Comparison of ENCODE assay signal across 14 cellular contexts in genomic region chr1:200867018-200867811, GRCh38. TPM values are rescaled to one million over a fixed set of nuclear protein-coding genes. Genes with fewer than 3 reads are reported as not detected.
DNase-seq lines count a peak whose midpoint lies in the region; ATAC-seq and TF ChIP-seq lines count a peak whose summit lies in the region.
"Had no signal": no experiment of that assay in that cellular context is flagged by ENCODE, and none has a peak within 500 bp of the region (broad histone marks: within the 10 kb centered on the region; RNA-seq: fewer than 3 reads in every experiment).

No MANE protein-coding gene starts in this region.

- H3K9me3 ChIP-seq in PC-3 (ENCODE audit: low read length) (no peaks in the 10 kb centered on the region), trophoblast cell (ENCODE audit: insufficient read depth, low read depth, low read length) (no peaks in the 10 kb centered on the region)
- H3K9me3 ChIP-seq: A549, HAP-1, uterus had no signal

- intact Hi-C loops in PC-3 (cut with micrococcal nuclease), result loop anchor here (10.0 kb wide), 1 partner anchor 178 kb away; no protein-coding TSS in a partner anchor

- H3K9ac ChIP-seq in PC-3 (ENCODE audit: low read length) (no peak overlapping the region), trophoblast cell (ENCODE audit: low read length) (no peak overlapping the region)

- no peak overlapping the region for H2AFZ ChIP-seq in PC-3 (ENCODE audit: low read length)
- H2AFZ ChIP-seq in trophoblast cell (ENCODE audit: insufficient read depth, low read length, poor library complexity), result no peak overlapping the region

- no peaks in the 10 kb centered on the region for H3F3A ChIP-seq in PC-3 (ENCODE audit: low read length, unreplicated experiment)

- no peaks in the 10 kb centered on the region for H3K79me1 ChIP-seq in trophoblast cell (ENCODE audit: low read length)

- CTCF ChIA-PET in PC-3 (lab: Charles Lee), result interaction anchor here (0.6 to 0.7 kb wide), 3 partner anchors 27 to 140 kb away, joined by 3 to 5 read pairs (median 5); no protein-coding TSS in a partner anchor

- TF ChIP-seq CTCF in PC-3 (conservative IDR thresholded peaks at IDR 0.05; ENCODE audit: low read depth, low read length), result no peak

- no peak overlapping the region for H4K12ac ChIP-seq in trophoblast cell (ENCODE audit: low read depth, low read length)

- H2BK12ac ChIP-seq in trophoblast cell (ENCODE audit: low read length), result no peak overlapping the region

- H3K14ac ChIP-seq in trophoblast cell (ENCODE audit: low read length), result no peak overlapping the region

- H3K27me3 ChIP-seq in PC-3 (ENCODE audit: low read length) (peaks cover 62% of the 10 kb centered on the region), trophoblast cell (ENCODE audit: insufficient read depth, low read length) (no peaks in the 10 kb centered on the region)

- BruUV-seq in PC-3 (replicated peaks; lab: Mats Ljungman, UMichigan), result no TSS peak

- DNase-seq in NCI-H2196 (lab: John Stamatoyannopoulos, UW; ENCODE audit: unreplicated experiment) (peak; percentile 6), NCI-H2196 treated with DMSO at 0.1 percent for 48 hours (lab: John Stamatoyannopoulos, UW; ENCODE audit: unreplicated experiment) (no peak), PC-3 (no peak), myocyte (ENCODE audit: low read depth) (peak; percentile 13), trophoblast cell (no peak), NCI-H2081 treated with DMSO at 0.1 percent for 48 hours (lab: John Stamatoyannopoulos, UW) (no peak)
- no peak for DNase-seq in activated naive CD4-positive, alpha-beta T cell treated with anti-CD3 and anti-CD28 coated beads, Interleukin-2, amount 50 U/mL, for 16 hours
- DNase-seq: activated CD8-positive, alpha-beta memory T cell treated with anti-CD3 and anti-CD28 coated beads, Interleukin-2, amount 50 U/mL, for 4 hours; naive B cell; uterus had no signal

- H3K79me2 ChIP-seq in PC-3 (ENCODE audit: low read length), result no peaks in the 10 kb centered on the region
- H3K79me2 ChIP-seq in trophoblast cell (ENCODE audit: control insufficient read depth, insufficient read depth, low read length, poor library complexity), result no peaks in the 10 kb centered on the region

- no peak overlapping the region for H4K91ac ChIP-seq in trophoblast cell (ENCODE audit: low read depth, low read length)

- no peak overlapping the region for H4K8ac ChIP-seq in trophoblast cell (ENCODE audit: low read depth, low read length)

- no peak overlapping the region for H2AK5ac ChIP-seq in trophoblast cell (ENCODE audit: low read length)

- no peak overlapping the region for H3K4ac ChIP-seq in trophoblast cell (ENCODE audit: low read depth, low read length)

- H3K27ac ChIP-seq in PC-3 (ENCODE audit: low read length) (no peak overlapping the region), trophoblast cell (ENCODE audit: low read depth, low read length) (no peak overlapping the region)
- H3K27ac ChIP-seq: SK-N-MC, uterus had no signal

- H3K4me1 ChIP-seq in PC-3 (ENCODE audit: insufficient read depth, low read length) (no peaks in the 10 kb centered on the region), trophoblast cell (ENCODE audit: control insufficient read depth in 1 of 2, insufficient read depth in 2 of 2, low read length in 2 of 2) (no peaks in the 10 kb centered on the region)
- H3K4me1 ChIP-seq: HAP-1, uterus had no signal

- H3K4me2 ChIP-seq in PC-3 (ENCODE audit: low read length), result no peak overlapping the region
- H3K4me2 ChIP-seq in trophoblast cell (ENCODE audit: low read length), result no peak overlapping the region
- H3K4me2 ChIP-seq: A549 had no signal

- no peak overlapping the region for H3K18ac ChIP-seq in trophoblast cell (ENCODE audit: low read length)

- no peaks in the 10 kb centered on the region for H4K20me1 ChIP-seq in PC-3 (ENCODE audit: low read length)

- ATAC-seq in HG02763 (IDR thresholded peaks at IDR 0.05; ENCODE audit: unreplicated experiment), result peak; percentile 5
- ATAC-seq in PC-3, result peak; percentile 21

- H3K9me2 ChIP-seq in PC-3 (replicated peaks; ENCODE audit: low read length), result no peaks in the 10 kb centered on the region

- H3K36me3 ChIP-seq in PC-3 (ENCODE audit: low read depth, low read length) (no peaks in the 10 kb centered on the region), trophoblast cell (ENCODE audit: control insufficient read depth in 1 of 2, insufficient read depth in 2 of 2, low read length in 2 of 2) (peaks cover 6 to 9% of the 10 kb centered on the region in 2 experiments)
- H3K36me3 ChIP-seq: uterus had no signal

- no peak overlapping the region for H2BK120ac ChIP-seq in trophoblast cell (ENCODE audit: insufficient read depth, low read length, poor library complexity)

- no CpG with 5 or more reads among the region's 11 CpGs for WGBS in trophoblast cell (ENCODE audit: extremely low coverage, insufficient coverage, insufficient read length)

- POLR2A ChIA-PET in PC-3 (lab: Charles Lee; ENCODE audit: unreplicated experiment), result interaction anchor here (0.6 to 0.7 kb wide), 4 partner anchors 14 to 109 kb away, joined by 3 to 12 read pairs (median 4); no protein-coding TSS in a partner anchor

- no peak overlapping the region for H3K23ac ChIP-seq in trophoblast cell (ENCODE audit: low read length)

- no peak overlapping the region for H2BK5ac ChIP-seq in trophoblast cell (ENCODE audit: low read depth, low read length, poor library complexity)

- H3K4me3 ChIP-seq in PC-3 (ENCODE audit: low read length), result no peak overlapping the region
- no peak overlapping the region for H3K4me3 ChIP-seq in trophoblast cell (ENCODE audit: low read depth, low read length)
- H3K4me3 ChIP-seq: A549, HAP-1, SK-N-MC, uterus had no signal

RNA-seq across cellular contexts. Expression of gene GPR25, which starts 5.6 kb away (rescaled TPM):
- not detected in 2 replicates for total RNA-seq in PC-3 (2014; rRNA removed)
- not detected in 2 replicates for total RNA-seq in myocyte
- polyA plus RNA-seq in myocyte (2012), result not detected
- 0.08 and 0.10 TPM in 2 replicates for polyA plus RNA-seq in trophoblast cell (2013)
- polyA plus RNA-seq: A549 had no signal

RNA-seq across cellular contexts. Expression of gene INAVA, which starts 27.5 kb away (rescaled TPM):
- total RNA-seq in PC-3 (2014; rRNA removed) (102 and 128 TPM in 2 replicates), myocyte (0.05 and 0.24 TPM in 2 replicates)
- polyA plus RNA-seq in myocyte (2012), result 0.13 TPM
- 28.5 and 30.7 TPM in 2 replicates for polyA plus RNA-seq in trophoblast cell (2013)

Comparison
In these comparisons a context has a peak if more than half of its experiments do, and no peak if none do; other contexts are left out.
1. DNase-seq: peak in NCI-H2196 (single experiment) and myocyte (single experiment); none in NCI-H2196 treated with DMSO at 0.1 percent for 48 hours (single experiment), PC-3 (single experiment), trophoblast cell (0 of 2), NCI-H2081 treated with DMSO at 0.1 percent for 48 hours (single experiment) and activated naive CD4-positive, alpha-beta T cell treated with anti-CD3 and anti-CD28 coated beads, Interleukin-2, amount 50 U/mL, for 16 hours (single experiment).
2. RNA of gene INAVA, which starts 27.5 kb away (total RNA-seq): 102 to 128 TPM in PC-3; 0.05 to 0.24 TPM in myocyte; every median in the first group is over 10 times any median in the second.